ENCODE assay signal across 1 cellular context in the genomic region with DNA sequence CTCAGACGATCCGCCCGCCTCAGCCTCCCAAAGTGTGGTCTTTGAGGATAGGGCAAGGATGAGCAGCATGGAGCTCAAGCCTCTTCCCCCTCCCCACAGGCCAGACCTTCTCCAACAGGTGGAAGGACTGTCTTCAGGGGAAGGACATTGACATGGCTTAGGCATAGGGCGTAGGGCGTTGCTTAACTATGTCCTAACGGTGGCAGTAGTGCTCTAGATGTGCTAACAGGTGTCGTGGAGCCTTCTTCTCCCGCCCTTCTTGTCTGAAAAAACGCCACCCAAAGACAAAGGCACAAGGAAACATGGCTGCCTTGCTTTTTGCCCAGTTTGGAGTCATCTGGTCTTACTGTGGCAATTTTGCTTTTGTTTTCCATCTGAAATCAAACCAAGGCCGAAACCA.
TF ChIP-seq lines count a peak whose summit lies in the region.

No MANE protein-coding gene starts in this region.

TF ChIP-seq in GM23338, 12 proteins besides CTCF, POLR2A, EP300 and RAD21 (continued from another document):
- no peak for TF ChIP-seq ZNF462 (CRISPR knock-in tag; IDR thresholded peaks at IDR 0.05)
- TF ChIP-seq CREB1 (CRISPR knock-in tag; IDR thresholded peaks at IDR 0.05; ENCODE audit: low read depth): no peak
- no peak for TF ChIP-seq JUNB (IDR thresholded peaks at IDR 0.05; ENCODE audit: unreplicated experiment)
